Comparison of ENCODE assay signal across 27 cellular contexts in genomic region chr4:3439391-3439790, GRCh38. TPM values are rescaled to one million over a fixed set of nuclear protein-coding genes. Genes with fewer than 3 reads are reported as not detected.
"Had no signal": no experiment of that assay in that cellular context is flagged by ENCODE, and none has a peak within 500 bp of the region (broad histone marks: within the 10 kb centered on the region; RNA-seq: fewer than 3 reads in every experiment).

No MANE protein-coding gene starts in this region.

- H3K4me3 ChIP-seq: esophagus squamous epithelium, pancreas, prostate gland, spleen, tibial nerve had no signal

- DNase-seq: activated CD4-positive, alpha-beta T cell treated with anti-CD3 and anti-CD28 coated beads for 36 hours; activated CD4-positive, CD25-positive, alpha-beta regulatory T cell; activated CD8-positive, alpha-beta memory T cell treated with anti-CD3 and anti-CD28 coated beads, Interleukin-2, amount 10 ng/mL, durations not matched to agents 7 days and 5 days; activated CD8-positive, alpha-beta T cell treated with anti-CD3 and anti-CD28 coated beads, Interleukin-2, amount 10 ng/mL, durations not matched to agents 7 days and 5 days; activated naive CD8-positive, alpha-beta T cell treated with anti-CD3 and anti-CD28 coated beads, Interleukin-2, amount 50 U/mL, for 24 hours; activated T-cell treated with anti-CD3 and anti-CD28 coated beads, Interleukin-2, amount 50 U/mL, for 48 hours; amygdala; central memory CD4-positive, alpha-beta T cell; effector CD8-positive, alpha-beta T cell; esophagus squamous epithelium; foreskin melanocyte; naive thymus-derived CD4-positive, alpha-beta T cell; nucleus accumbens; retina; spleen; stimulated activated naive CD4-positive, alpha-beta T cell; T-helper 1 cell had no signal

- FAIRE-seq: endometrium, islet of Langerhans, pancreas had no signal

- H3K36me3 ChIP-seq: esophagus squamous epithelium, pancreas, prostate gland, spleen, tibial nerve had no signal

- H3K27me3 ChIP-seq: pancreas, tibial nerve had no signal

- H3K9me3 ChIP-seq: esophagus squamous epithelium, pancreas, prostate gland, spleen, tibial nerve had no signal

- ATAC-seq: activated CD4-positive, alpha-beta T cell treated with anti-CD3 and anti-CD28 coated beads for 36 hours; activated CD8-positive, alpha-beta memory T cell treated with anti-CD3 and anti-CD28 coated beads, Interleukin-2, amount 10 ng/mL, durations not matched to agents 7 days and 5 days; activated CD8-positive, alpha-beta T cell treated with anti-CD3 and anti-CD28 coated beads, Interleukin-2, amount 10 ng/mL, durations not matched to agents 7 days and 5 days; activated naive CD8-positive, alpha-beta T cell treated with anti-CD3 and anti-CD28 coated beads, Interleukin-2, amount 50 U/mL, for 24 hours; naive thymus-derived CD4-positive, alpha-beta T cell; pancreas had no signal

- H3K27ac ChIP-seq: epithelial cell of prostate, esophagus squamous epithelium, pancreas, prostate gland, spleen, tibial nerve had no signal

- H3K4me1 ChIP-seq: pancreas, prostate gland had no signal

RNA-seq across cellular contexts. Expression of gene HGFAC, which starts 2.4 kb away (rescaled TPM):
- total RNA-seq: activated CD4-positive, alpha-beta T cell treated with anti-CD3 and anti-CD28 coated beads for 36 hours; activated CD8-positive, alpha-beta memory T cell treated with anti-CD3 and anti-CD28 coated beads, Interleukin-2, amount 10 ng/mL, durations not matched to agents 7 days and 5 days; activated CD8-positive, alpha-beta T cell treated with anti-CD3 and anti-CD28 coated beads, Interleukin-2, amount 10 ng/mL, durations not matched to agents 7 days and 5 days; activated T-helper 2 cell treated with anti-CD3 and anti-CD28 coated beads, Interferon-gamma antibody, Interleukin-2, Interleukin-4, amounts not matched to agents 10 μg/mL and 5 μg/mL and 100 μg/mL, durations not matched to agents 14 hours and 24 hours and 36 hours; tibial nerve; ureter had no signal
- polyA plus RNA-seq: naive thymus-derived CD4-positive, alpha-beta T cell had no signal

RNA-seq across cellular contexts. Expression of gene DOK7, which starts 23.7 kb away (rescaled TPM):
- total RNA-seq: activated CD4-positive, alpha-beta T cell treated with anti-CD3 and anti-CD28 coated beads for 36 hours; activated CD8-positive, alpha-beta memory T cell treated with anti-CD3 and anti-CD28 coated beads, Interleukin-2, amount 10 ng/mL, durations not matched to agents 7 days and 5 days; activated CD8-positive, alpha-beta T cell treated with anti-CD3 and anti-CD28 coated beads, Interleukin-2, amount 10 ng/mL, durations not matched to agents 7 days and 5 days; activated T-helper 2 cell treated with anti-CD3 and anti-CD28 coated beads, Interferon-gamma antibody, Interleukin-2, Interleukin-4, amounts not matched to agents 10 μg/mL and 5 μg/mL and 100 μg/mL, durations not matched to agents 14 hours and 24 hours and 36 hours; dermis microvascular lymphatic vessel endothelial cell; glomerular endothelial cell; naive thymus-derived CD4-positive, alpha-beta T cell had no signal
- polyA plus RNA-seq: naive thymus-derived CD4-positive, alpha-beta T cell had no signal
